ENCODE assay signal across 8 cellular contexts in the genomic region with DNA sequence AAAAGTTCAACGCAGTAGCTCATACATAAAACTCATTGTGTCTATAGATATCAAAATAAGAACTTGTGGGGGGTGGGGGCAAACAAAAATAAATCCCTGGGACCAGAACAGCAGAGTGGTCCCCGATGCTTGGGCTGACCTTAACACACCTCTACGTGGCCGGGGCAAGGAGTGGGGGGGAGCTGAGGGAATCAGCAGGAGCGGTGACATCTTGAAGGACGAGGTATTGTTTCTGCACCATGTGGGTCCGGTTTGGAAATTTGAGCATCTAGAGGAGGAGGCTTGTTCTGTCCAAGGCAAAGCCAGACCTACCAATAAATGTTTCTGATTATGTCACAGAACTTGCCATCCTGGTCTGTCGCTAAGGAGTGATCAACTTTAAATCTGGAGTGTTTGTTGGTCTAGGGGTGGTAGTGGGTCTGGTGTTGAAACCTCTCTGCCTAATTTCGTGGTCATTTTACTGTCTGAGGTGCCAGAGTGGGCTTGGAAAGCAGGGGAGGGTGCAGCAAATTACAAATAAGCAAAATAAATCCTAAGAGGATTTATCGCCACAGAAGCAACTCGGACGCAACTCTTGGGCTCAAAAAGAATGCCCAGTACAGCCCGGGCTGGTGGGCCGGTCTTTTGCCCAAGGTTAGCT. TPM values are rescaled to one million over a fixed set of nuclear protein-coding genes. Genes with fewer than 3 reads are reported as not detected.
DNase-seq lines count a peak whose midpoint lies in the region; ATAC-seq and TF ChIP-seq lines count a peak whose summit lies in the region.

No MANE protein-coding gene starts in this region.

- no peaks in the 10 kb centered on the region for H3K79me1 ChIP-seq in mesendoderm (ENCODE audit: low read length)

- H3K4me1 ChIP-seq in A673 (ENCODE audit: insufficient read depth, low read length, poor library complexity, severe bottlenecking) (peaks cover 25% of the 10 kb centered on the region), HUES48 (ENCODE audit: control insufficient read depth, insufficient read depth, low read length) (peaks cover 46% of the 10 kb centered on the region), breast epithelium (peaks cover 4 to 9% of the 10 kb centered on the region in 2 donors), mesendoderm (ENCODE audit: control insufficient read depth, low read depth, low read length) (peaks cover 6% of the 10 kb centered on the region)

- no peak overlapping the region for H2BK15ac ChIP-seq in mesendoderm (replicated peaks; ENCODE audit: low read depth)

- WGBS in mesendoderm (ENCODE audit: extremely low coverage, insufficient coverage, low lambda C conversion rate) = no CpG with 5 or more reads among the region's 14 CpGs

- H3K4me3 ChIP-seq in A673 (ENCODE audit: low read depth, low read length, poor library complexity, severe bottlenecking) = peak overlapping the region; percentile 93
- peak overlapping the region; percentile 70 for H3K4me3 ChIP-seq in HUES48 (ENCODE audit: low read depth, low read length)
- H3K4me3 ChIP-seq in breast epithelium = peak overlapping the region; percentile 97 to 99 (median 97)
- H3K4me3 ChIP-seq in mesendoderm (ENCODE audit: low read length) = peak overlapping the region; percentile 52

- peak overlapping the region; percentile 51 for H3K18ac ChIP-seq in mesendoderm (ENCODE audit: low read length)

- CTCF ChIA-PET in A673 (lab: Charles Lee) = interaction anchor here (0.6 kb wide), 1 partner anchor 241 kb away, joined by 3 read pairs; no protein-coding TSS in a partner anchor

- H3K9ac ChIP-seq in HUES48 (ENCODE audit: low read depth, low read length) = no peak overlapping the region
- H3K9ac ChIP-seq in mesendoderm (ENCODE audit: low read length) = peak overlapping the region; percentile 77

- no peak overlapping the region for H2BK5ac ChIP-seq in mesendoderm (ENCODE audit: low read length)

- H3K4ac ChIP-seq in mesendoderm (ENCODE audit: low read depth, low read length) = peak overlapping the region; percentile 60

- H3K27ac ChIP-seq in A673 (ENCODE audit: low read depth, low read length, poor library complexity, severe bottlenecking) (peak overlapping the region; percentile 84), HUES48 (ENCODE audit: low read depth, low read length) (peak overlapping the region; percentile 59), breast epithelium (peak overlapping the region; percentile 99 to 100), mesendoderm (ENCODE audit: low read depth, low read length) (no peak overlapping the region)

- H3K36me3 ChIP-seq in A673 (ENCODE audit: insufficient read depth, low read length, poor library complexity, severe bottlenecking) (no peaks in the 10 kb centered on the region), HUES48 (ENCODE audit: control insufficient read depth, insufficient read depth, low read length) (no peaks in the 10 kb centered on the region), breast epithelium (no peaks in the 10 kb centered on the region), mesendoderm (ENCODE audit: control insufficient read depth, insufficient read depth, low read length) (no peaks in the 10 kb centered on the region)

- H3K9me3 ChIP-seq in A673 (ENCODE audit: low read depth, low read length, poor library complexity, severe bottlenecking) (no peaks in the 10 kb centered on the region), HUES48 (ENCODE audit: control insufficient read depth, insufficient read depth, low read length) (no peaks in the 10 kb centered on the region), breast epithelium (no peaks in the 10 kb centered on the region)

- no peak overlapping the region for H4K5ac ChIP-seq in mesendoderm (ENCODE audit: low read length)

- DNase-seq in A673 (ENCODE audit: low spot score) (no peak), breast epithelium (ENCODE audit: low spot score in 2 of 2) (no peak), mesendoderm (peak; percentile 40), OCI-M1 (lab: John Stamatoyannopoulos, UW) (no peak), LoVo (ENCODE audit: low spot score) (no peak), HT-29 (ENCODE audit: low spot score) (no peak)

- H3K27me3 ChIP-seq in A673 (replicated peaks; ENCODE audit: insufficient read depth, low read depth, low read length, poor library complexity) (peaks cover 3% of the 10 kb centered on the region), HUES48 (ENCODE audit: control insufficient read depth, insufficient read depth, low read length) (peaks cover 14% of the 10 kb centered on the region; the same call in 1 of the 2 replicates), breast epithelium (no peaks in the 10 kb centered on the region), mesendoderm (ENCODE audit: insufficient read depth, low read length, poor library complexity) (no peaks in the 10 kb centered on the region)

- intact Hi-C loops in A673 (cut with micrococcal nuclease; ENCODE audit: unreplicated experiment) (no loop called here), breast epithelium (cut with DNase I; ENCODE audit: low total_unique reads) (no loop called here)

- H3K79me2 ChIP-seq in mesendoderm (ENCODE audit: control insufficient read depth, insufficient read depth, low read length) = peaks cover 28% of the 10 kb centered on the region

- H3K23ac ChIP-seq in mesendoderm (ENCODE audit: low read length) = no peak overlapping the region

- no TSS peak for BruUV-seq in A673 (replicated peaks; lab: Mats Ljungman, UMichigan)

- peak overlapping the region; percentile 87 for H3K56ac ChIP-seq in mesendoderm (ENCODE audit: low read length)

- TF ChIP-seq CTCF in A673 (conservative IDR thresholded peaks at IDR 0.05; ENCODE audit: low read depth, low read length) = no peak
- TF ChIP-seq CTCF in breast epithelium (IDR thresholded peaks at IDR 0.05) = no peak

- no peak overlapping the region for H2BK120ac ChIP-seq in mesendoderm (ENCODE audit: low read depth, low read length)

- POLR2A ChIA-PET in A673 (lab: Charles Lee; ENCODE audit: low non-redundant PET) = no interaction called here

- no peak overlapping the region for H4K8ac ChIP-seq in mesendoderm (ENCODE audit: low read depth, low read length)

- no peak for ATAC-seq in GM19351 (IDR thresholded peaks at IDR 0.05; ENCODE audit: unreplicated experiment)

- no peak for TF ChIP-seq POLR2A in breast epithelium (IDR thresholded peaks at IDR 0.05)

- H2AK5ac ChIP-seq in mesendoderm (ENCODE audit: low read length) = no peak overlapping the region

- H3K4me2 ChIP-seq in mesendoderm (ENCODE audit: low read length) = peak overlapping the region; percentile 64

RNA-seq across cellular contexts. Expression of a gene that starts 0.8 kb away (rescaled TPM):
- total RNA-seq in A673 (2021) (31.9 and 36.8 TPM in 2 replicates), breast epithelium (10 to 100 TPM; 47.0 to 84.0 (median 51.5) TPM)
- polyA plus RNA-seq in mesendoderm (2013, experiment 1 of 2) = 45.1 TPM
- 44.1 TPM for polyA plus RNA-seq in mesendoderm (2013, experiment 2 of 2)
- 10.8 and 13.0 TPM in 2 replicates for total RNA-seq in HT-29 (2014; rRNA removed; shearing (Covaris generic))
